ENCODE assay signal across 27 cellular contexts in the genomic region with DNA sequence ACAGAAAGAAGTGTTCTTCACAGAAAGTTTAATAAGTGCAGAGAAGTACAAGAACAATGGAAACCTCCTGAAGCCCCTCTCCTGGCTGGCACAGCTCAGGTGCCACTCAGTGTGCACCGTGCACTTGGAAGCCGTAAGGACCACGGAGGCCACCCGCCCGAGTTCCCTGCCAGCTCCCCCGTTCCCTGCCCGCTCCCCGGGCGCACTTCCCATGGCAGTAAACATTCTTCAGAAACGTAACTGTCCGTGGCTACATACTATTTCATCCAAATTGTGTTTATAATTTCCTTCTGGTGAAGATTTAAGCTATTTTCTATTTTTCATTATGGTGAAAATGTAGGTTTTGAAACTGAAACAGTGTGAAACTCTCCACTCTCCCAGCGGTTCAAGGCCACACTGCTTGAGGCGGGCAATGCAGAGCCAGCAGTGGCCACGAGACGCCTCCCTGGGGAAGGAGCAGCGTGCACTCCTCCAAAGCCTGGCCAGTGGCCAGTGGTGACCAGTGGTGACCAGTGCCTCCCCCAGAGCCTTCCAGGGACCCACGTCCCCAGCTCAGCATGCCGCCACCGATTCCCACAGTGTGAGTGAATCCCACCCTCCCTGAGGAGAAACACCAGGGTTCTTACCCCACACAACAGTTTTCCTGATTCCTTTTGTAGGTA. TPM values are rescaled to one million over a fixed set of nuclear protein-coding genes. Genes with fewer than 3 reads are reported as not detected.
A peak's percentile ranks its signal among the peaks of the same experiment; 100 is the strongest.
DNase-seq lines count a peak whose midpoint lies in the region; ATAC-seq, FAIRE-seq and TF ChIP-seq lines count a peak whose summit lies in the region.
"Had no signal": no experiment of that assay in that cellular context is flagged by ENCODE, and none has a peak within 500 bp of the region (broad histone marks: within the 10 kb centered on the region; RNA-seq: fewer than 3 reads in every experiment).

No MANE protein-coding gene starts in this region.

- H3K27me3 ChIP-seq in right cardiac atrium (ENCODE audit: control insufficient read depth, insufficient read depth) (no peaks in the 10 kb centered on the region), pancreas (no peaks in the 10 kb centered on the region), stomach (no peaks in the 10 kb centered on the region)

- TF ChIP-seq CTCF in epithelial cell of proximal tubule (conservative IDR thresholded peaks at IDR 0.05; ENCODE audit: low read depth, low read length) (peak; percentile 2), pancreas (IDR thresholded peaks at IDR 0.05) (no peak), stomach (IDR thresholded peaks at IDR 0.05) (no peak)

- intact Hi-C loops in right cardiac atrium (cut with DNase I) (loop anchor here in 2 of 4 donors (10.0 kb wide), 2 partner anchors 116 to 366 kb away; a partner anchor contains a TSS), Right ventricle myocardium superior (cut with DNase I) (no loop called here), pancreas (cut with DNase I) (no loop called here), stomach (cut with DNase I; ENCODE audit: low total_unique reads) (no loop called here)

- no peak for TF ChIP-seq EP300 in stomach (IDR thresholded peaks at IDR 0.05)

- H3K4me3 ChIP-seq in right cardiac atrium (ENCODE audit: low read length) (no peak overlapping the region), epithelial cell of proximal tubule (ENCODE audit: low read depth, low read length) (no peak overlapping the region), pancreas (no peak overlapping the region), stomach (no peak overlapping the region)
- H3K4me3 ChIP-seq: A549, coronary artery, thoracic aorta had no signal

- DNase-seq in right cardiac atrium: peak in 1 of 3 donors; percentile 44
- DNase-seq in Right ventricle myocardium superior: no peak
- DNase-seq in epithelial cell of proximal tubule (ENCODE audit: low read depth): no peak
- peak in 2 of 6 donors; percentile 28 to 63 for DNase-seq in pancreas
- DNase-seq in H54 (ENCODE audit: insufficient read length, low spot score): no peak
- DNase-seq in NCI-H2196 (lab: John Stamatoyannopoulos, UW; ENCODE audit: unreplicated experiment): no peak
- no peak for DNase-seq in stomach
- DNase-seq: activated CD8-positive, alpha-beta memory T cell treated with anti-CD3 and anti-CD28 coated beads, Interleukin-2, amount 10 ng/mL, durations not matched to agents 7 days and 5 days; activated naive CD4-positive, alpha-beta T cell treated with anti-CD3 and anti-CD28 coated beads for 36 hours; amniotic stem cell; CD8-positive, alpha-beta T cell; effector memory CD8-positive, alpha-beta T cell; foreskin melanocyte; Karpas-422; MV-4-11; NCI-H146; NCI-H510A; retina; SHP77; stimulated activated CD4-positive, alpha-beta T cell treated with anti-CD3 and anti-CD28 coated beads, Interleukin-12 subunit alpha, Interleukin-12 subunit beta, amount 100 ng/mL, for 4 hours; stimulated activated CD4-positive, alpha-beta T cell treated with anti-CD3 and anti-CD28 coated beads, Interleukin-4, amount 100 ng/mL, for 1 hour; T1000 had no signal

- H3K4me1 ChIP-seq in right cardiac atrium (ENCODE audit: control insufficient read depth, insufficient read depth, low read length): peaks cover 3% of the 10 kb centered on the region
- peaks cover 14 to 23% (median 14%) of the 10 kb centered on the region in 3 donors for H3K4me1 ChIP-seq in pancreas
- H3K4me1 ChIP-seq in stomach: peaks cover 0 to 53% (median 24%) of the 10 kb centered on the region in 4 donors
- H3K4me1 ChIP-seq: A549 had no signal

- WGBS in right cardiac atrium: 77% methylated on average over 19 of the region's 19 CpGs
- 39 to 48% methylated on average over 19 of the region's 19 CpGs for WGBS in pancreas, 2 donors
- WGBS in stomach, 5 donors: 84 to 88% (median 87%) methylated on average over 19 of the region's 19 CpGs

- TF ChIP-seq POLR2A in H54 (IDR thresholded peaks at IDR 0.05; ENCODE audit: low read depth, low read length) (no peak), stomach (IDR thresholded peaks at IDR 0.05) (no peak), GM18505 (IDR thresholded peaks at IDR 0.05; ENCODE audit: borderline replicate concordance, extremely low read depth, insufficient read depth, insufficient read length) (no peak)

- FAIRE-seq in pancreas (lab: Jason Lieb, UNC) (no peak), H54 (lab: Jason Lieb, UNC) (no peak)
- FAIRE-seq: A549, bronchial epithelial cell had no signal

- H3K9me3 ChIP-seq in right cardiac atrium (ENCODE audit: control insufficient read depth, low read length) (no peaks in the 10 kb centered on the region), pancreas (no peaks in the 10 kb centered on the region), stomach (no peaks in the 10 kb centered on the region)
- H3K9me3 ChIP-seq: A549, thoracic aorta had no signal

- H3K27ac ChIP-seq in right cardiac atrium (ENCODE audit: low read length) (no peak overlapping the region), pancreas (no peak overlapping the region), stomach (no peak overlapping the region)
- H3K27ac ChIP-seq: A549, coronary artery, thoracic aorta had no signal

- peak; percentile 4 to 24 for ATAC-seq in right cardiac atrium
- no peak for ATAC-seq in Right ventricle myocardium superior (ENCODE audit: poor library complexity)
- peak; percentile 43 to 72 (median 62) for ATAC-seq in pancreas
- ATAC-seq in GM18505 (IDR thresholded peaks at IDR 0.05; ENCODE audit: unreplicated experiment): no peak
- ATAC-seq: A549; activated CD8-positive, alpha-beta memory T cell treated with anti-CD3 and anti-CD28 coated beads, Interleukin-2, amount 10 ng/mL, durations not matched to agents 7 days and 5 days; CD8-positive, alpha-beta T cell; effector memory CD8-positive, alpha-beta T cell had no signal

- H3K36me3 ChIP-seq in pancreas: no peaks in the 10 kb centered on the region
- peaks cover 0 to 2% (median 2%) of the 10 kb centered on the region in 4 donors for H3K36me3 ChIP-seq in stomach
- H3K36me3 ChIP-seq: thoracic aorta had no signal

RNA-seq across cellular contexts. Expression of a gene that starts 46.4 kb away (rescaled TPM):
- total RNA-seq in right cardiac atrium (10 to 100 TPM in 1 of 4 donors, 1 to 10 TPM in 3; 7.0 to 13.6 (median 8.6) TPM), Right ventricle myocardium superior (11.6 TPM), epithelial cell of proximal tubule (6.5 and 8.9 TPM in 2 replicates), pancreas (10 to 100 TPM in 1 of 6 donors, 1 to 10 TPM in 5; 7.1 to 15.2 (median 8.4) TPM), stomach (10 to 100 TPM in 4 of 5 donors, 1 to 10 TPM in 1; 9.5 to 33.9 (median 22.6) TPM)
- polyA plus RNA-seq in right cardiac atrium (3.8 TPM), pancreas (1 to 10 TPM; 5.7 to 9.2 TPM), stomach (1 to 10 TPM; 3.2 to 4.3 (median 3.8) TPM)

Comparison
In these comparisons a context has a peak if more than half of its experiments do, and no peak if none do; other contexts are left out.
1. ATAC-seq: peak in right cardiac atrium (2 of 2) and pancreas (4 of 4); none in Right ventricle myocardium superior (single experiment) and GM18505 (single experiment).